In genomic region chr19:54653181-54653809, GRCh38 we compare ENCODE assay signal across 9 cellular contexts. TPM values are rescaled to one million over a fixed set of nuclear protein-coding genes. Genes with fewer than 3 reads are reported as not detected.
DNase-seq lines count a peak whose midpoint lies in the region; ATAC-seq, FAIRE-seq and TF ChIP-seq lines count a peak whose summit lies in the region.
"Had no signal": no experiment of that assay in that cellular context is flagged by ENCODE, and none has a peak within 500 bp of the region (broad histone marks: within the 10 kb centered on the region; RNA-seq: fewer than 3 reads in every experiment).

No MANE protein-coding gene starts in this region.

- no peak overlapping the region for H3K27ac Mint-ChIP-seq in astrocyte (ENCODE audit: unreplicated experiment)

- H2AK5ac ChIP-seq in mesenchymal stem cell (ENCODE audit: low read length, severe bottlenecking) = no peak overlapping the region

- H3K18ac ChIP-seq in mesenchymal stem cell (ENCODE audit: low read depth in 1 of 2, low read length in 2 of 2) = no peak overlapping the region

- no peak overlapping the region for H2AFZ ChIP-seq in Loucy (ENCODE audit: low read length)
- H2AFZ ChIP-seq in astrocyte (ENCODE audit: low read depth, low read length) = no peak overlapping the region
- H2AFZ ChIP-seq in mesenchymal stem cell (ENCODE audit: low read depth, low read length) = no peak overlapping the region

- no peak overlapping the region for H4K91ac ChIP-seq in mesenchymal stem cell (ENCODE audit: low read length)

- DNase-seq in GM10248 (ENCODE audit: extremely low spot score) (peak; percentile 59), astrocyte (ENCODE audit: low read depth) (peak; percentile 1), mesenchymal stem cell (peak; percentile 5), posterior vena cava (ENCODE audit: low spot score) (no peak)
- no peak for DNase-seq in stimulated activated naive CD4-positive, alpha-beta T cell (lab: John Stamatoyannopoulos, UW)

- H3K27ac ChIP-seq in astrocyte (ENCODE audit: low read depth, low read length) (no peak overlapping the region), mesenchymal stem cell (ENCODE audit: low read length, poor library complexity, severe bottlenecking) (no peak overlapping the region)
- H3K27ac ChIP-seq: skin epidermis had no signal

- no peak overlapping the region for H2BK120ac ChIP-seq in mesenchymal stem cell (ENCODE audit: low read depth, low read length)

- no peaks in the 10 kb centered on the region for H3F3A ChIP-seq in Loucy (ENCODE audit: low read depth)

- ATAC-seq in HG03039 (IDR thresholded peaks at IDR 0.05; ENCODE audit: unreplicated experiment) (no peak), HG02642 (IDR thresholded peaks at IDR 0.05; ENCODE audit: poor library complexity, unreplicated experiment) (no peak)

- no peaks in the 10 kb centered on the region for H3K4me1 Mint-ChIP-seq in astrocyte (ENCODE audit: low read depth, unreplicated experiment)

- H3K14ac ChIP-seq in mesenchymal stem cell (ENCODE audit: low read length in 2 of 2) = no peak overlapping the region

- POLR2A ChIA-PET in GM10248 (lab: Yijun Ruan, JAX) = no interaction called here

- no peak overlapping the region for H2BK12ac ChIP-seq in mesenchymal stem cell (ENCODE audit: low read length in 2 of 2)

- no peak overlapping the region for H4K8ac ChIP-seq in mesenchymal stem cell (ENCODE audit: low read length)

- no peaks in the 10 kb centered on the region for H3K27me3 ChIP-seq in Loucy (ENCODE audit: insufficient read depth, low read length, poor library complexity, severe bottlenecking)
- H3K27me3 ChIP-seq in astrocyte (ENCODE audit: insufficient read depth, low read length) = no peaks in the 10 kb centered on the region
- peaks cover 0 to 8% of the 10 kb centered on the region in 2 experiments for H3K27me3 ChIP-seq in mesenchymal stem cell (ENCODE audit: control insufficient read depth in 1 of 2, insufficient read depth in 1 of 2, low read length in 2 of 2)

- no peak overlapping the region for H2BK15ac ChIP-seq in mesenchymal stem cell (ENCODE audit: low read depth, poor library complexity, severe bottlenecking)

- no peaks in the 10 kb centered on the region for H3K79me1 ChIP-seq in mesenchymal stem cell (replicated peaks; ENCODE audit: low read length, poor library complexity, severe bottlenecking)

- H3K36me3 ChIP-seq in Loucy (ENCODE audit: insufficient read depth, low read length) (no peaks in the 10 kb centered on the region), astrocyte (ENCODE audit: insufficient read depth, low read length) (no peaks in the 10 kb centered on the region), mesenchymal stem cell (ENCODE audit: control insufficient read depth in 1 of 2, insufficient read depth in 2 of 2, low read depth in 1 of 2, low read length in 2 of 2) (no peaks in the 10 kb centered on the region)

- peaks cover 9% of the 10 kb centered on the region for H3K9me3 Mint-ChIP-seq in astrocyte (ENCODE audit: unreplicated experiment)

- no peak overlapping the region for H3K4me2 ChIP-seq in Loucy (ENCODE audit: low read depth, low read length, poor library complexity, severe bottlenecking)
- H3K4me2 ChIP-seq in astrocyte (ENCODE audit: low read length) = no peak overlapping the region
- no peak overlapping the region for H3K4me2 ChIP-seq in mesenchymal stem cell (ENCODE audit: low read length, poor library complexity, severe bottlenecking)

- H3K36me3 Mint-ChIP-seq in astrocyte (ENCODE audit: low read depth, unreplicated experiment) = no peaks in the 10 kb centered on the region

- H3K79me2 ChIP-seq in Loucy (ENCODE audit: insufficient read depth, low read length) (no peaks in the 10 kb centered on the region), astrocyte (ENCODE audit: insufficient read depth, low read length) (no peaks in the 10 kb centered on the region)

- H3K27me3 Mint-ChIP-seq in astrocyte (ENCODE audit: low read depth, unreplicated experiment) = no peaks in the 10 kb centered on the region

- no peak overlapping the region for H3K23ac ChIP-seq in mesenchymal stem cell (ENCODE audit: low read length in 2 of 2)

- no peaks in the 10 kb centered on the region for H3K4me1 ChIP-seq in Loucy (ENCODE audit: insufficient read depth, low read length, poor library complexity, severe bottlenecking)
- H3K4me1 ChIP-seq in astrocyte (ENCODE audit: insufficient read depth, low read length) = no peaks in the 10 kb centered on the region
- H3K4me1 ChIP-seq in mesenchymal stem cell (ENCODE audit: control insufficient read depth, insufficient read depth, low read depth, low read length) = no peaks in the 10 kb centered on the region

- intact Hi-C loops in posterior vena cava (cut with DNase I) = no loop called here

- CTCF ChIA-PET in GM10248 (lab: Yijun Ruan, JAX) = interaction anchor here (0.6 to 31.0 kb wide), 29 partner anchors 10 to 479 kb away, joined by 3 to 542 read pairs (median 4); partner anchors contain the start of genes CDC42EP5, LILRB1 and LILRB4

- H3K4me3 ChIP-seq in Loucy (ENCODE audit: low read length, poor library complexity, severe bottlenecking) (no peak overlapping the region), astrocyte (ENCODE audit: insufficient read depth, low read depth, low read length) (no peak overlapping the region), mesenchymal stem cell (ENCODE audit: insufficient read depth in 1 of 2, low read depth in 1 of 2, low read length in 2 of 2) (no peak overlapping the region)
- H3K4me3 ChIP-seq: skin epidermis had no signal

- 40% methylated on average over 3 of the region's 6 CpGs for WGBS in mesenchymal stem cell

- TF ChIP-seq CTCF in GM10248 (IDR thresholded peaks at IDR 0.05; ENCODE audit: control extremely low read depth, extremely low read depth, low read depth, missing control alignments) (peak; percentile 66), Loucy (conservative IDR thresholded peaks at IDR 0.05; ENCODE audit: low read length) (peak; percentile 70), astrocyte (IDR thresholded peaks at IDR 0.05; ENCODE audit: insufficient read depth, low read depth, low read length) (peak; percentile 26)

- no peak overlapping the region for H3K4me3 Mint-ChIP-seq in astrocyte (ENCODE audit: unreplicated experiment)

- no peaks in the 10 kb centered on the region for H3K9me3 ChIP-seq in Loucy (ENCODE audit: insufficient read depth, low read depth, low read length)
- H3K9me3 ChIP-seq in astrocyte (ENCODE audit: insufficient read depth, low read depth, low read length) = peaks cover 3% of the 10 kb centered on the region
- no peaks in the 10 kb centered on the region for H3K9me3 ChIP-seq in mesenchymal stem cell (ENCODE audit: control insufficient read depth, low read length)

- H3K4ac ChIP-seq in mesenchymal stem cell (ENCODE audit: low read depth in 1 of 2, low read length in 2 of 2) = no peak overlapping the region

- FAIRE-seq in astrocyte (lab: Jason Lieb, UNC) = no peak

- H3K9ac ChIP-seq in Loucy (ENCODE audit: low read depth, low read length, poor library complexity, severe bottlenecking) (no peak overlapping the region), astrocyte (ENCODE audit: low read length) (no peak overlapping the region), mesenchymal stem cell (ENCODE audit: low read length) (no peak overlapping the region)

- no peak overlapping the region for H2BK5ac ChIP-seq in mesenchymal stem cell (ENCODE audit: low read depth, low read length, poor library complexity, severe bottlenecking)

- no peaks in the 10 kb centered on the region for H4K20me1 ChIP-seq in Loucy (ENCODE audit: insufficient read depth, low read length, poor library complexity, severe bottlenecking)
- H4K20me1 ChIP-seq in astrocyte (ENCODE audit: insufficient read depth, low read length) = no peaks in the 10 kb centered on the region

- no peaks in the 10 kb centered on the region for H3K9me2 ChIP-seq in Loucy (replicated peaks; ENCODE audit: low read depth, low read length)

RNA-seq across cellular contexts. Expression of gene LILRB4, which starts 9.5 kb away (rescaled TPM):
- total RNA-seq in astrocyte (not detected in 2 replicates), posterior vena cava (1 to 10 TPM; 2.7 to 8.7 TPM)
- polyA plus RNA-seq in mesenchymal stem cell (2013, experiment 1 of 2) = not detected
- not detected for polyA plus RNA-seq in mesenchymal stem cell (2013, experiment 2 of 2)

RNA-seq across cellular contexts. Expression of gene LILRB1, which starts 23.0 kb away (rescaled TPM):
- total RNA-seq in astrocyte (not detected in 2 replicates), posterior vena cava (1 to 10 TPM; 4.7 to 8.2 TPM)
- polyA plus RNA-seq in mesenchymal stem cell (2013, experiment 1 of 2) = not detected
- not detected for polyA plus RNA-seq in mesenchymal stem cell (2013, experiment 2 of 2)

RNA-seq across cellular contexts. Expression of gene LILRA1, which starts 59.9 kb away (rescaled TPM):
- not detected in 2 replicates for total RNA-seq in astrocyte
- not detected for polyA plus RNA-seq in mesenchymal stem cell (2013, experiment 1 of 2)
- not detected for polyA plus RNA-seq in mesenchymal stem cell (2013, experiment 2 of 2)
- total RNA-seq in posterior vena cava = 1 to 10 TPM; 1.7 to 1.8 TPM

Comparison
In these comparisons a context has a peak if more than half of its experiments do, and no peak if none do; other contexts are left out.
1. DNase-seq: peak in GM10248 (single experiment), astrocyte (single experiment) and mesenchymal stem cell (single experiment); none in posterior vena cava (single experiment) and stimulated activated naive CD4-positive, alpha-beta T cell (0 of 6).
2. Peak in every context shown above with its lines, with median percentiles within 50 percentile points of each other: CTCF ChIP-seq.